Comparison of ENCODE assay signal across 8 cellular contexts in genomic region chr11:10930961-10931760, GRCh38.
DNase-seq lines count a peak whose midpoint lies in the region; ATAC-seq, FAIRE-seq and TF ChIP-seq lines count a peak whose summit lies in the region.

No MANE protein-coding gene starts in this region.

- H2AFZ ChIP-seq in HepG2 (ENCODE audit: low read length), result no peak overlapping the region

- H3K36me3 Mint-ChIP-seq in activated CD4-positive, alpha-beta memory T cell treated with anti-CD3 and anti-CD28 coated beads, Interleukin-2, amount 10 ng/mL, durations not matched to agents 7 days and 5 days (ENCODE audit: low read depth), result no peaks in the 10 kb centered on the region

- no peak for TF ChIP-seq CTCF in HepG2 (CRISPR knock-in tag; IDR thresholded peaks at IDR 0.05)

- intact Hi-C loops in HepG2 (cut with micrococcal nuclease; ENCODE audit: unreplicated experiment), result loop anchor here (5.0 kb wide), 2 partner anchors 91 to 856 kb away; no protein-coding TSS in a partner anchor

- peak overlapping the region; percentile 64 for H3K4me3 Mint-ChIP-seq in activated CD4-positive, alpha-beta memory T cell treated with anti-CD3 and anti-CD28 coated beads, Interleukin-2, amount 10 ng/mL, durations not matched to agents 7 days and 5 days

- H3K36me3 ChIP-seq in ectodermal cell (ENCODE audit: control insufficient read depth, insufficient read depth, low read length) (no peaks in the 10 kb centered on the region), HepG2 (replicated peaks in 1 of 2; ENCODE audit: control insufficient read depth in 1 of 2, insufficient read depth in 2 of 2, low read length in 2 of 2) (no peaks in the 10 kb centered on the region)

- CTCF ChIA-PET in activated CD4-positive, alpha-beta memory T cell treated with anti-CD3 and anti-CD28 coated beads, Interleukin-2, amount 10 ng/mL, durations not matched to agents 7 days and 5 days (lab: Charles Lee), result interaction anchor here (0.6 to 1.9 kb wide), 9 partner anchors 11 to 1199 kb away, joined by 3 to 11 read pairs (median 4); no protein-coding TSS in a partner anchor
- CTCF ChIA-PET in HepG2 (lab: Yijun Ruan, JAX; ENCODE audit: low intra/inter-chr PET ratio, low total read pairs), result no interaction called here

- FAIRE-seq in HepG2 (lab: Jason Lieb, UNC), result no peak

- POLR2A ChIA-PET in activated CD4-positive, alpha-beta memory T cell treated with anti-CD3 and anti-CD28 coated beads, Interleukin-2, amount 10 ng/mL, durations not matched to agents 7 days and 5 days (lab: Charles Lee), result interaction anchor here (1.1 to 2.4 kb wide), 4 partner anchors 17 to 137 kb away, joined by 3 to 8 read pairs (median 3); no protein-coding TSS in a partner anchor
- POLR2A ChIA-PET in HepG2 (lab: Yijun Ruan, JAX), result interaction anchor here (0.7 to 2.3 kb wide), 2 partner anchors 31 to 122 kb away, joined by 3 to 9 read pairs; partner anchors contain the start of gene EIF4G2

- ATAC-seq in GM19035 (IDR thresholded peaks at IDR 0.05; ENCODE audit: unreplicated experiment) (peak; percentile 37), HepG2 (peak; percentile 77), GM18861 (IDR thresholded peaks at IDR 0.05; ENCODE audit: unreplicated experiment) (no peak)

- no peaks in the 10 kb centered on the region for H3K79me2 ChIP-seq in HepG2 (ENCODE audit: insufficient read depth, low read length)

- 0 to 1% methylated on average over 71 of the region's 71 CpGs for WGBS in ectodermal cell, 2 experiments
- WGBS in HepG2 (ENCODE audit: low lambda C conversion rate), result 1% methylated on average over 26 of the region's 71 CpGs

- no peak overlapping the region for H3K9ac ChIP-seq in HepG2 (ENCODE audit: insufficient read depth, low read depth, low read length)

- no peaks in the 10 kb centered on the region for H4K20me1 ChIP-seq in HepG2 (ENCODE audit: insufficient read depth, low read length)

- peaks cover 15% of the 10 kb centered on the region for H3K4me1 Mint-ChIP-seq in activated CD4-positive, alpha-beta memory T cell treated with anti-CD3 and anti-CD28 coated beads, Interleukin-2, amount 10 ng/mL, durations not matched to agents 7 days and 5 days

- peaks cover 54% of the 10 kb centered on the region for H3K27me3 Mint-ChIP-seq in activated CD4-positive, alpha-beta memory T cell treated with anti-CD3 and anti-CD28 coated beads, Interleukin-2, amount 10 ng/mL, durations not matched to agents 7 days and 5 days

- H3K27me3 ChIP-seq in ectodermal cell (ENCODE audit: control insufficient read depth, insufficient read depth, low read length, poor library complexity, severe bottlenecking) (peaks cover 18% of the 10 kb centered on the region), HepG2 (ENCODE audit: control insufficient read depth in 1 of 2, insufficient read depth in 2 of 2, low read length in 2 of 2) (peaks cover 2 to 52% of the 10 kb centered on the region in 2 experiments; a peak in 4 of 5 replicates)

- TF ChIP-seq POLR2A in HepG2 (IDR thresholded peaks at IDR 0.05; ENCODE audit: insufficient read depth in 1 of 2, low read depth in 2 of 2, low read length in 2 of 2), result no peak

- H3K27ac ChIP-seq in ectodermal cell (ENCODE audit: insufficient read depth, low read depth, low read length, poor library complexity, severe bottlenecking), result peak overlapping the region; percentile 71
- H3K27ac ChIP-seq in HepG2 (ENCODE audit: extremely low read length, insufficient read depth, low read length), result no peak overlapping the region

- no peaks in the 10 kb centered on the region for H3K9me3 Mint-ChIP-seq in activated CD4-positive, alpha-beta memory T cell treated with anti-CD3 and anti-CD28 coated beads, Interleukin-2, amount 10 ng/mL, durations not matched to agents 7 days and 5 days

- H3K4me1 ChIP-seq in ectodermal cell (ENCODE audit: control insufficient read depth, insufficient read depth, low read length) (no peaks in the 10 kb centered on the region), HepG2 (ENCODE audit: insufficient read depth, low read length) (peaks cover 26% of the 10 kb centered on the region)

- peak overlapping the region; percentile 73 for H3K4me2 ChIP-seq in HepG2 (ENCODE audit: low read depth, low read length)

- H3K9me3 ChIP-seq in ectodermal cell (ENCODE audit: control insufficient read depth, low read length) (no peaks in the 10 kb centered on the region), HepG2 (ENCODE audit: low read length) (no peaks in the 10 kb centered on the region)

- no peak overlapping the region for H3K27ac Mint-ChIP-seq in activated CD4-positive, alpha-beta memory T cell treated with anti-CD3 and anti-CD28 coated beads, Interleukin-2, amount 10 ng/mL, durations not matched to agents 7 days and 5 days

- no peak for TF ChIP-seq EP300 in HepG2 (IDR thresholded peaks at IDR 0.05; ENCODE audit: low read depth in 2 of 2, low read length in 2 of 2)
- no peak for TF ChIP-seq EP300 in HepG2 (CRISPR knock-in tag; IDR thresholded peaks at IDR 0.05; ENCODE audit: borderline replicate concordance)

- in situ Hi-C loops in HepG2 (cut with HindIII; ENCODE audit: extremely low pct_ligation_motif_present, low pct_unique_long_range_greater_than_20kb), result loop anchor here (5.0 to 25.0 kb wide), 2 partner anchors 91 to 856 kb away; no protein-coding TSS in a partner anchor

- no peak for TF ChIP-seq RAD21 in HepG2 (CRISPR knock-in tag; IDR thresholded peaks at IDR 0.05)

- H3K4me3 ChIP-seq in ectodermal cell (ENCODE audit: insufficient read depth, low read depth, low read length) (peak overlapping the region; percentile 51), HepG2 (replicated peaks in 1 of 3; ENCODE audit: insufficient read depth in 1 of 3, low read depth in 2 of 3, low read length in 3 of 3) (peak overlapping the region; percentile 47 to 66 (median 54); a peak in 5 of 6 replicates)

- DNase-seq in A172 (ENCODE audit: low spot score) (peak; percentile 65), NCI-H2196 (lab: John Stamatoyannopoulos, UW; ENCODE audit: unreplicated experiment) (peak; percentile 82), HepG2 (ENCODE audit: low spot score) (no peak)
- DNase-seq in activated CD4-positive, alpha-beta memory T cell treated with anti-CD3 and anti-CD28 coated beads, Interleukin-2, amount 10 ng/mL, durations not matched to agents 7 days and 5 days, result peak; percentile 40
- peak; percentile 46 for DNase-seq in stimulated activated CD4-positive, alpha-beta T cell treated with anti-CD3 and anti-CD28 coated beads, Interleukin-4, amount 100 ng/mL, for 1 hour

- BruUV-seq in HepG2 (replicated peaks; lab: Mats Ljungman, UMichigan), result no TSS peak

TF ChIP-seq in HepG2, 621 proteins besides CTCF, POLR2A, EP300 and RAD21 (continues in another document):
- no peak for TF ChIP-seq PPARG (CRISPR knock-in tag; conservative IDR thresholded peaks at IDR 0.05)
- TF ChIP-seq ZNF687 (CRISPR knock-in tag; IDR thresholded peaks at IDR 0.05), result peak; percentile 47; the same call in 1 of the 2 replicates
- peak; percentile 86 for TF ChIP-seq ZNF770 (CRISPR knock-in tag; IDR thresholded peaks at IDR 0.05)
- TF ChIP-seq ZNF180 (CRISPR knock-in tag; IDR thresholded peaks at IDR 0.05; ENCODE audit: borderline replicate concordance, low read depth), result no peak
- TF ChIP-seq ZNF563 (CRISPR knock-in tag; IDR thresholded peaks at IDR 0.05), result 0 out of 2 replicates have a peak, but pooled peaks have one; percentile 21
- TF ChIP-seq ZNF674 (CRISPR knock-in tag; IDR thresholded peaks at IDR 0.05; ENCODE audit: low read depth), result no peak
- TF ChIP-seq NCOA5 (CRISPR knock-in tag; IDR thresholded peaks at IDR 0.05), result no peak
- TF ChIP-seq ZNF737 (CRISPR knock-in tag; IDR thresholded peaks at IDR 0.05; ENCODE audit: borderline replicate concordance), result no peak
- TF ChIP-seq ZFP36L1 (CRISPR knock-in tag; IDR thresholded peaks at IDR 0.05), result no peak
- peak; percentile 28 for TF ChIP-seq ASH2L (IDR thresholded peaks at IDR 0.05; ENCODE audit: insufficient read length, low read depth, low read length)
